32 cellular contexts compared by ENCODE assay signal in genomic region chr6:40379811-40380210, GRCh38.
"Had no signal": no experiment of that assay in that cellular context is flagged by ENCODE, and none has a peak within 500 bp of the region (broad histone marks: within the 10 kb centered on the region; RNA-seq: fewer than 3 reads in every experiment).

No MANE protein-coding gene starts in this region.

- H3K9me3 Mint-ChIP-seq: activated B cell treated with CpG ODN at 0.5 μM for 24 hours; activated naive CD4-positive, alpha-beta T cell treated with anti-CD3 and anti-CD28 coated beads, Interleukin-2, amount 50 U/mL, for 72 hours; activated T-cell treated with anti-CD3 and anti-CD28 coated beads, Interleukin-2, amount 50 U/mL, for 24 hours; activated T-cell treated with anti-CD3 and anti-CD28 coated beads, Interleukin-2, amount 50 U/mL, for 72 hours; central memory CD8-positive, alpha-beta T cell had no signal

- H3K36me3 ChIP-seq: brain microvascular endothelial cell, esophagus squamous epithelium, gastroesophageal sphincter, heart right ventricle, WERI-Rb-1 had no signal

- H3K4me1 Mint-ChIP-seq: activated B cell treated with CpG ODN at 0.5 μM for 24 hours; activated CD4-positive, alpha-beta memory T cell treated with anti-CD3 and anti-CD28 coated beads, Interleukin-2, amount 10 ng/mL, durations not matched to agents 7 days and 5 days had no signal

- H3K27ac Mint-ChIP-seq: activated B cell treated with CpG ODN at 0.5 μM for 24 hours; activated CD4-positive, alpha-beta memory T cell treated with anti-CD3 and anti-CD28 coated beads, Interleukin-2, amount 10 ng/mL, durations not matched to agents 7 days and 5 days; activated naive CD4-positive, alpha-beta T cell treated with anti-CD3 and anti-CD28 coated beads, Interleukin-2, amount 10 ng/mL, durations not matched to agents 7 days and 5 days; activated naive CD4-positive, alpha-beta T cell treated with anti-CD3 and anti-CD28 coated beads, Interleukin-2, amount 50 U/mL, for 72 hours; activated naive CD8-positive, alpha-beta T cell treated with anti-CD3 and anti-CD28 coated beads, Interleukin-2, amount 10 ng/mL, durations not matched to agents 7 days and 5 days; activated T-cell treated with anti-CD3 and anti-CD28 coated beads, Interleukin-2, amount 50 U/mL, for 24 hours; activated T-cell treated with anti-CD3 and anti-CD28 coated beads, Interleukin-2, amount 50 U/mL, for 72 hours; dendritic cell treated with granulocyte-macrophage colony-stimulating factor and Interleukin-4, amounts not matched to agents 40 ng/mL and 50 ng/mL, for 4 days; T-helper 17 cell; T-helper 2 cell treated with Interferon-gamma antibody and Interleukin-4, amounts not matched to agents 5 μg/mL and 100 μg/mL, for 36 hours had no signal

- H3K4me3 Mint-ChIP-seq: activated B cell treated with CpG ODN at 0.5 μM for 24 hours; activated CD4-positive, alpha-beta memory T cell treated with anti-CD3 and anti-CD28 coated beads, Interleukin-2, amount 10 ng/mL, durations not matched to agents 7 days and 5 days; activated CD4-positive, alpha-beta T cell treated with anti-CD3 and anti-CD28 coated beads, Interleukin-2, amount 10 ng/mL, durations not matched to agents 7 days and 5 days; activated naive CD4-positive, alpha-beta T cell treated with anti-CD3 and anti-CD28 coated beads, Interleukin-2, amount 10 ng/mL, durations not matched to agents 7 days and 5 days; activated naive CD8-positive, alpha-beta T cell treated with anti-CD3 and anti-CD28 coated beads, Interleukin-2, amount 10 ng/mL, durations not matched to agents 7 days and 5 days; activated T-cell treated with anti-CD3 and anti-CD28 coated beads, Interleukin-2, amount 50 U/mL, for 24 hours; activated T-cell treated with anti-CD3 and anti-CD28 coated beads, Interleukin-2, amount 50 U/mL, for 72 hours; central memory CD8-positive, alpha-beta T cell; dendritic cell treated with granulocyte-macrophage colony-stimulating factor and Interleukin-4, amounts not matched to agents 40 ng/mL and 50 ng/mL, for 4 days; T-helper 17 cell; T-helper 2 cell treated with Interferon-gamma antibody and Interleukin-4, amounts not matched to agents 5 μg/mL and 100 μg/mL, for 36 hours had no signal

- H3K27me3 Mint-ChIP-seq: activated T-cell treated with anti-CD3 and anti-CD28 coated beads, Interleukin-2, amount 50 U/mL, for 24 hours; central memory CD8-positive, alpha-beta T cell; dendritic cell treated with granulocyte-macrophage colony-stimulating factor and Interleukin-4, amounts not matched to agents 40 ng/mL and 50 ng/mL, for 4 days had no signal

- H3K27ac ChIP-seq: brain microvascular endothelial cell, coronary artery, dorsolateral prefrontal cortex, gastroesophageal sphincter, heart right ventricle, WERI-Rb-1 had no signal

- FAIRE-seq: astrocyte had no signal

- H3K4me3 ChIP-seq: coronary artery, dorsolateral prefrontal cortex, esophagus squamous epithelium, gastroesophageal sphincter, heart right ventricle had no signal

- H3K4me1 ChIP-seq: gastroesophageal sphincter, heart right ventricle had no signal

- H3K27me3 ChIP-seq: brain microvascular endothelial cell, dorsolateral prefrontal cortex, esophagus squamous epithelium, gastroesophageal sphincter had no signal

- H3K9me3 ChIP-seq: esophagus squamous epithelium, gastroesophageal sphincter, heart right ventricle had no signal

- ATAC-seq: activated CD4-positive, CD25-positive, alpha-beta regulatory T cell treated with anti-CD3 and anti-CD28 coated beads, Interleukin-2, amount 50 U/mL, for 24 hours; activated naive CD4-positive, alpha-beta T cell treated with anti-CD3 and anti-CD28 coated beads, Interleukin-2, amount 50 U/mL, for 72 hours; activated T-cell treated with anti-CD3 and anti-CD28 coated beads, Interleukin-2, amount 50 U/mL, for 72 hours; gastroesophageal sphincter; heart right ventricle; T-helper 17 cell had no signal

- DNase-seq: activated B cell treated with CpG ODN at 0.5 μM for 24 hours; activated CD4-positive, alpha-beta memory T cell treated with anti-CD3 and anti-CD28 coated beads, Interleukin-2, amount 10 ng/mL, durations not matched to agents 7 days and 5 days; activated CD4-positive, alpha-beta T cell treated with anti-CD3 and anti-CD28 coated beads, Interleukin-2, amount 10 ng/mL, durations not matched to agents 7 days and 5 days; activated CD4-positive, alpha-beta T cell treated with anti-CD3 and anti-CD28 coated beads, Interleukin-2, amount 50 U/mL, for 4 hours; activated CD8-positive, alpha-beta memory T cell treated with anti-CD3 and anti-CD28 coated beads, Interleukin-2, amount 50 U/mL, for 48 hours; activated gamma-delta T cell; activated naive CD4-positive, alpha-beta T cell; activated naive CD4-positive, alpha-beta T cell treated with anti-CD3 and anti-CD28 coated beads, Interleukin-2, amount 10 ng/mL, durations not matched to agents 7 days and 5 days; activated naive CD8-positive, alpha-beta T cell treated with anti-CD3 and anti-CD28 coated beads, Interleukin-2, amount 10 ng/mL, durations not matched to agents 7 days and 5 days; activated T-cell treated with anti-CD3 and anti-CD28 coated beads for 4 hours; activated T-cell treated with anti-CD3 and anti-CD28 coated beads, Interleukin-2, amount 50 U/mL, for 24 hours; activated T-cell treated with anti-CD3 and anti-CD28 coated beads, Interleukin-2, amount 50 U/mL, for 72 hours; anterior cingulate cortex; brain microvascular endothelial cell; dorsolateral prefrontal cortex; effector memory CD4-positive, alpha-beta T cell; erythroblast; esophagus squamous epithelium; foreskin melanocyte; heart right ventricle; T-helper 1 cell; T-helper 17 cell; T1000; WERI-Rb-1 had no signal
